ENCODE assay signal across 8 cellular contexts in genomic region chr6:150866147-150867073, GRCh38. TPM values are rescaled to one million over a fixed set of nuclear protein-coding genes. Genes with fewer than 3 reads are reported as not detected.
DNase-seq lines count a peak whose midpoint lies in the region; ATAC-seq and TF ChIP-seq lines count a peak whose summit lies in the region.

No MANE protein-coding gene starts in this region.

- H3K4me3 ChIP-seq in AG09309 (ENCODE audit: control insufficient read depth, low read depth, low read length) = peak overlapping the region; percentile 71
- H3K4me3 ChIP-seq in colonic mucosa = peak overlapping the region; percentile 95
- H3K4me3 ChIP-seq in left lung = peak overlapping the region; percentile 76 to 87

- peak overlapping the region; percentile 57 to 80 for H3K9ac ChIP-seq in colonic mucosa (ENCODE audit: low read depth in 2 of 2, low read length in 2 of 2)

- no peaks in the 10 kb centered on the region for H3K36me3 ChIP-seq in colonic mucosa
- H3K36me3 ChIP-seq in left lung = no peaks in the 10 kb centered on the region

- H3K4me1 ChIP-seq in colonic mucosa = no peaks in the 10 kb centered on the region
- peaks cover 3 to 15% of the 10 kb centered on the region in 2 donors for H3K4me1 ChIP-seq in left lung

- TF ChIP-seq CTCF in AG09309 (IDR thresholded peaks at IDR 0.05; ENCODE audit: control insufficient read depth, insufficient read depth, low read depth, low read length, missing control alignments) (no peak), colonic mucosa (IDR thresholded peaks at IDR 0.05) (no peak), left lung (IDR thresholded peaks at IDR 0.05) (no peak)

- peaks cover 17% of the 10 kb centered on the region for H3K36me3 Mint-ChIP-seq in activated CD4-positive, alpha-beta T cell treated with anti-CD3 and anti-CD28 coated beads, Interleukin-2, amount 10 ng/mL, durations not matched to agents 24 days and 14 days (ENCODE audit: low read depth)

- H3K4me3 Mint-ChIP-seq in activated CD4-positive, alpha-beta T cell treated with anti-CD3 and anti-CD28 coated beads, Interleukin-2, amount 10 ng/mL, durations not matched to agents 24 days and 14 days = peak overlapping the region; percentile 98

- peak overlapping the region; percentile 93 for H3K27ac Mint-ChIP-seq in activated CD4-positive, alpha-beta T cell treated with anti-CD3 and anti-CD28 coated beads, Interleukin-2, amount 10 ng/mL, durations not matched to agents 24 days and 14 days

- ATAC-seq in GM18870 (IDR thresholded peaks at IDR 0.05; ENCODE audit: unreplicated experiment) = peak; percentile 39
- peak; percentile 77 for ATAC-seq in HG03097 (IDR thresholded peaks at IDR 0.05; ENCODE audit: low FRiP score, unreplicated experiment)
- ATAC-seq in left lung = peak; percentile 92

- no peaks in the 10 kb centered on the region for H3K9me3 Mint-ChIP-seq in activated CD4-positive, alpha-beta T cell treated with anti-CD3 and anti-CD28 coated beads, Interleukin-2, amount 10 ng/mL, durations not matched to agents 24 days and 14 days

- DNase-seq in AG09309 (ENCODE audit: low read depth) (peak; percentile 55), NCI-H345 treated with DMSO at 0.1 percent for 48 hours (lab: John Stamatoyannopoulos, UW; ENCODE audit: unreplicated experiment) (peak; percentile 64), colonic mucosa (peak; percentile 84), left lung (peak; percentile 91 to 93)
- peak; percentile 96 for DNase-seq in activated CD4-positive, alpha-beta T cell treated with anti-CD3 and anti-CD28 coated beads, Interleukin-2, amount 10 ng/mL, durations not matched to agents 24 days and 14 days
- peak; percentile 82 to 89 for DNase-seq in stimulated activated CD4-positive, alpha-beta T cell treated with anti-CD3 and anti-CD28 coated beads, Interleukin-2, amount 100 ng/mL, for 24 hours

- H3K4me1 Mint-ChIP-seq in activated CD4-positive, alpha-beta T cell treated with anti-CD3 and anti-CD28 coated beads, Interleukin-2, amount 10 ng/mL, durations not matched to agents 24 days and 14 days = peaks cover 30% of the 10 kb centered on the region

- H3K27me3 Mint-ChIP-seq in activated CD4-positive, alpha-beta T cell treated with anti-CD3 and anti-CD28 coated beads, Interleukin-2, amount 10 ng/mL, durations not matched to agents 24 days and 14 days = peaks cover 8% of the 10 kb centered on the region

- H3K9me3 ChIP-seq in colonic mucosa = no peaks in the 10 kb centered on the region
- no peaks in the 10 kb centered on the region for H3K9me3 ChIP-seq in left lung

- no peaks in the 10 kb centered on the region for H3K27me3 ChIP-seq in colonic mucosa
- no peaks in the 10 kb centered on the region for H3K27me3 ChIP-seq in left lung

- intact Hi-C loops in activated CD4-positive, alpha-beta T cell treated with anti-CD3 and anti-CD28 coated beads, Interleukin-2, amount 10 ng/mL, durations not matched to agents 24 days and 14 days (cut with micrococcal nuclease) = loop anchor here (1.0 to 5.0 kb wide), 4 partner anchors 49 to 1119 kb away; partner anchors contain the start of genes NUP43 and PCMT1
- intact Hi-C loops in colonic mucosa (cut with DNase I) = no loop called here
- intact Hi-C loops in left lung (cut with DNase I) = no loop called here

- H3K27ac ChIP-seq in colonic mucosa (peak overlapping the region; percentile 78), left lung (peak overlapping the region; percentile 81 to 97)

RNA-seq across cellular contexts. Expression of gene MTHFD1L, which starts 0.9 kb away (rescaled TPM):
- total RNA-seq in activated CD4-positive, alpha-beta T cell treated with anti-CD3 and anti-CD28 coated beads, Interleukin-2, amount 10 ng/mL, durations not matched to agents 24 days and 14 days = 136 and 137 TPM in 2 replicates
- total RNA-seq in colonic mucosa = 10 to 100 TPM in 1 of 2 donors, 1 to 10 TPM in 1; 9.2 to 23.3 TPM
- total RNA-seq in left lung = 10 to 100 TPM; 21.2 to 38.2 TPM

Comparison
In these comparisons a context has a peak if more than half of its experiments do, and no peak if none do; other contexts are left out.
1. Peak in every context shown above with its lines: DNase-seq, ATAC-seq, H3K4me3 ChIP-seq and H3K27ac ChIP-seq.
2. ATAC-seq: peak in every context shown above with its lines; median percentile 92 in left lung; 77 in HG03097; 39 in GM18870.